In genomic region chr15:76321171-76321570, GRCh38 we compare ENCODE assay signal across 22 cellular contexts. TPM values are rescaled to one million over a fixed set of nuclear protein-coding genes. Genes with fewer than 3 reads are reported as not detected.
"Had no signal": no experiment of that assay in that cellular context is flagged by ENCODE, and none has a peak within 500 bp of the region (broad histone marks: within the 10 kb centered on the region; RNA-seq: fewer than 3 reads in every experiment).

No MANE protein-coding gene starts in this region.

- H3K36me3 Mint-ChIP-seq: immature natural killer cell; naive thymus-derived CD4-positive, alpha-beta T cell had no signal

- H3K4me1 ChIP-seq: esophagus muscularis mucosa, right atrium auricular region, stomach, transverse colon had no signal

- ATAC-seq: left cardiac atrium; naive thymus-derived CD4-positive, alpha-beta T cell had no signal

- FAIRE-seq: keratinocyte, small intestine had no signal

- H3K27me3 ChIP-seq: ovary had no signal

- H3K27ac Mint-ChIP-seq: immature natural killer cell; naive thymus-derived CD4-positive, alpha-beta T cell; nephron progenitor cell had no signal

- H3K4me1 Mint-ChIP-seq: immature natural killer cell; naive thymus-derived CD4-positive, alpha-beta T cell had no signal

- H3K27ac ChIP-seq: dorsolateral prefrontal cortex, esophagus muscularis mucosa, ovary, right atrium auricular region, stomach, thoracic aorta, transverse colon had no signal

- H3K9me3 ChIP-seq: esophagus muscularis mucosa, ovary, right atrium auricular region, stomach, thoracic aorta, transverse colon had no signal

- H3K4me3 Mint-ChIP-seq: immature natural killer cell; naive thymus-derived CD4-positive, alpha-beta T cell; nephron progenitor cell had no signal

- DNase-seq: cortex of kidney; dorsolateral prefrontal cortex; effector CD8-positive, alpha-beta T cell; immature natural killer cell; left cardiac atrium; left ventricle myocardium superior; mesendoderm; naive thymus-derived CD4-positive, alpha-beta T cell; nephron progenitor cell; ovary; small intestine; stimulated activated CD4-positive, alpha-beta T cell treated with anti-CD3 and anti-CD28 coated beads, Interleukin-12 subunit alpha, Interleukin-12 subunit beta, amount 100 ng/mL, for 4 hours; stimulated activated naive CD4-positive, alpha-beta T cell; stomach; substantia nigra; transverse colon had no signal

- H3K9me3 Mint-ChIP-seq: immature natural killer cell; naive thymus-derived CD4-positive, alpha-beta T cell; nephron progenitor cell had no signal

- H3K36me3 ChIP-seq: esophagus muscularis mucosa, ovary, right atrium auricular region, stomach, thoracic aorta, transverse colon had no signal

- H3K4me3 ChIP-seq: dorsolateral prefrontal cortex, esophagus muscularis mucosa, lung, ovary, right atrium auricular region, stomach, thoracic aorta, transverse colon had no signal

RNA-seq across cellular contexts. Expression of gene ISL2, which starts 15.4 kb away (rescaled TPM):
- total RNA-seq: left cardiac atrium, left ventricle myocardium superior, ovary, posterior vena cava, right atrium auricular region, thoracic aorta had no signal
- polyA plus RNA-seq: immature natural killer cell; keratinocyte; naive thymus-derived CD4-positive, alpha-beta T cell; ovary had no signal
